13 cellular contexts compared by ENCODE assay signal in the genomic region with DNA sequence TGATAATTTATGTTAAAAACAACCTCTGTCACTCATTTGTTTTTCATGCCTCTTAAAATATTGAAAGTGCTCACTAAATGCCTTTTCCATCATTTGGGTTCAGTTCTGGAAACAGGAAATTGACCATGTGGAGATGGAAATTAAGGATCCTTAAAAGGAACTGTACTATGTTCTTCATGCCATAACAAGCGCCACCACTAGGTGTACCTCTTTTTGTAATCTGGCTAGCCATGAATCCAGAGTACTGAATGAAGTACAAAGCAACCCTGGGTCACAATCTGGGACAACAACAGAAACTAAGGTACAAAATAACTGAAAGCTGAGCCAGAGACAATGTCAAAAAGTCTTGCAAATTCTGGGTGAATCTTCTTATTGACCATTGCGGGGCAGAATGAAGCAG.
DNase-seq lines count a peak whose midpoint lies in the region; ATAC-seq, FAIRE-seq and TF ChIP-seq lines count a peak whose summit lies in the region.
"Had no signal": no experiment of that assay in that cellular context is flagged by ENCODE, and none has a peak within 500 bp of the region (broad histone marks: within the 10 kb centered on the region; RNA-seq: fewer than 3 reads in every experiment).

No MANE protein-coding gene starts in this region.

- H3K4me3 ChIP-seq in NB4 (ENCODE audit: low read depth, low read length) (no peak overlapping the region), choroid plexus epithelial cell (ENCODE audit: low read depth, low read length) (no peak overlapping the region)
- H3K4me3 ChIP-seq: stomach had no signal

- TF ChIP-seq CTCF in 22Rv1 (IDR thresholded peaks at IDR 0.05), result peak; percentile 44
- TF ChIP-seq CTCF in NB4 (IDR thresholded peaks at IDR 0.05; ENCODE audit: low read depth, low read length), result peak; percentile 49
- peak; percentile 29 for TF ChIP-seq CTCF in choroid plexus epithelial cell (conservative IDR thresholded peaks at IDR 0.05; ENCODE audit: low read depth, low read length)

- ATAC-seq in GM19351 (IDR thresholded peaks at IDR 0.05; ENCODE audit: unreplicated experiment), result peak; percentile 65

- no peaks in the 10 kb centered on the region for H3K36me3 Mint-ChIP-seq in activated T-helper 2 cell treated with anti-CD3 and anti-CD28 coated beads, Interferon-gamma antibody, Interleukin-2, Interleukin-4, amounts not matched to agents 10 μg/mL and 5 μg/mL and 100 μg/mL, durations not matched to agents 14 hours and 24 hours and 36 hours (ENCODE audit: low read depth)

- no peak for TF ChIP-seq POLR2A in NB4 (IDR thresholded peaks at IDR 0.05; ENCODE audit: extremely low read depth, insufficient read length)

- DNase-seq in NB4 (ENCODE audit: low read depth) (peak; percentile 11), choroid plexus epithelial cell (ENCODE audit: low read depth) (peak; percentile 0), RCC 7860 (ENCODE audit: low spot score) (no peak)
- no peak for DNase-seq in stimulated activated naive CD4-positive, alpha-beta T cell treated with Interleukin-2 at 50 U/mL for 16 hours (lab: John Stamatoyannopoulos, UW)
- DNase-seq in activated T-helper 2 cell treated with anti-CD3 and anti-CD28 coated beads, Interferon-gamma antibody, Interleukin-2, Interleukin-4, amounts not matched to agents 10 μg/mL and 5 μg/mL and 100 μg/mL, durations not matched to agents 14 hours and 24 hours and 36 hours (ENCODE audit: low spot score), result no peak
- no peak for DNase-seq in activated CD8-positive, alpha-beta memory T cell treated with anti-CD3 and anti-CD28 coated beads, Interleukin-2, amount 50 U/mL, for 48 hours
- DNase-seq: activated B cell treated with CpG ODN at 0.5 μM for 24 hours; activated naive CD4-positive, alpha-beta T cell; effector CD4-positive, alpha-beta T cell; stimulated activated CD4-positive, alpha-beta T cell treated with anti-CD3 and anti-CD28 coated beads, Interleukin-15, amount 100 ng/mL, for 24 hours; stomach had no signal

- H3K27me3 Mint-ChIP-seq in activated T-helper 2 cell treated with anti-CD3 and anti-CD28 coated beads, Interferon-gamma antibody, Interleukin-2, Interleukin-4, amounts not matched to agents 10 μg/mL and 5 μg/mL and 100 μg/mL, durations not matched to agents 14 hours and 24 hours and 36 hours (ENCODE audit: low read depth), result no peaks in the 10 kb centered on the region
- H3K27me3 Mint-ChIP-seq: activated B cell treated with CpG ODN at 0.5 μM for 24 hours had no signal

- no peak overlapping the region for H3K4me3 Mint-ChIP-seq in activated T-helper 2 cell treated with anti-CD3 and anti-CD28 coated beads, Interferon-gamma antibody, Interleukin-2, Interleukin-4, amounts not matched to agents 10 μg/mL and 5 μg/mL and 100 μg/mL, durations not matched to agents 14 hours and 24 hours and 36 hours (ENCODE audit: low read depth)
- H3K4me3 Mint-ChIP-seq: activated B cell treated with CpG ODN at 0.5 μM for 24 hours had no signal

- intact Hi-C loops in activated T-helper 2 cell treated with anti-CD3 and anti-CD28 coated beads, Interferon-gamma antibody, Interleukin-2, Interleukin-4, amounts not matched to agents 10 μg/mL and 5 μg/mL and 100 μg/mL, durations not matched to agents 14 hours and 24 hours and 36 hours (cut with micrococcal nuclease), result no loop called here

- H3K27ac Mint-ChIP-seq in activated T-helper 2 cell treated with anti-CD3 and anti-CD28 coated beads, Interferon-gamma antibody, Interleukin-2, Interleukin-4, amounts not matched to agents 10 μg/mL and 5 μg/mL and 100 μg/mL, durations not matched to agents 14 hours and 24 hours and 36 hours, result no peak overlapping the region
- H3K27ac Mint-ChIP-seq: activated B cell treated with CpG ODN at 0.5 μM for 24 hours had no signal

- no peak for FAIRE-seq in RCC 7860 (lab: Jason Lieb, UNC)

- H3K4me1 Mint-ChIP-seq in activated T-helper 2 cell treated with anti-CD3 and anti-CD28 coated beads, Interferon-gamma antibody, Interleukin-2, Interleukin-4, amounts not matched to agents 10 μg/mL and 5 μg/mL and 100 μg/mL, durations not matched to agents 14 hours and 24 hours and 36 hours (ENCODE audit: low read depth), result no peaks in the 10 kb centered on the region
- H3K4me1 Mint-ChIP-seq: activated B cell treated with CpG ODN at 0.5 μM for 24 hours had no signal

- no peak overlapping the region for H3K27ac ChIP-seq in 22Rv1
- H3K27ac ChIP-seq: stomach had no signal

- H3K9me3 Mint-ChIP-seq in activated T-helper 2 cell treated with anti-CD3 and anti-CD28 coated beads, Interferon-gamma antibody, Interleukin-2, Interleukin-4, amounts not matched to agents 10 μg/mL and 5 μg/mL and 100 μg/mL, durations not matched to agents 14 hours and 24 hours and 36 hours, result no peaks in the 10 kb centered on the region

Comparison
In these comparisons a context has a peak if more than half of its experiments do, and no peak if none do; other contexts are left out.
1. DNase-seq: peak in NB4 (single experiment) and choroid plexus epithelial cell (single experiment); none in stimulated activated naive CD4-positive, alpha-beta T cell treated with Interleukin-2 at 50 U/mL for 16 hours (single experiment), activated T-helper 2 cell treated with anti-CD3 and anti-CD28 coated beads, Interferon-gamma antibody, Interleukin-2, Interleukin-4, amounts not matched to agents 10 μg/mL and 5 μg/mL and 100 μg/mL, durations not matched to agents 14 hours and 24 hours and 36 hours (single experiment), RCC 7860 (single experiment) and activated CD8-positive, alpha-beta memory T cell treated with anti-CD3 and anti-CD28 coated beads, Interleukin-2, amount 50 U/mL, for 48 hours (single experiment).
2. Peak in every context shown above with its lines, with median percentiles within 50 percentile points of each other: CTCF ChIP-seq.